Comparison of ENCODE assay signal across 1 cellular context in the genomic region with DNA sequence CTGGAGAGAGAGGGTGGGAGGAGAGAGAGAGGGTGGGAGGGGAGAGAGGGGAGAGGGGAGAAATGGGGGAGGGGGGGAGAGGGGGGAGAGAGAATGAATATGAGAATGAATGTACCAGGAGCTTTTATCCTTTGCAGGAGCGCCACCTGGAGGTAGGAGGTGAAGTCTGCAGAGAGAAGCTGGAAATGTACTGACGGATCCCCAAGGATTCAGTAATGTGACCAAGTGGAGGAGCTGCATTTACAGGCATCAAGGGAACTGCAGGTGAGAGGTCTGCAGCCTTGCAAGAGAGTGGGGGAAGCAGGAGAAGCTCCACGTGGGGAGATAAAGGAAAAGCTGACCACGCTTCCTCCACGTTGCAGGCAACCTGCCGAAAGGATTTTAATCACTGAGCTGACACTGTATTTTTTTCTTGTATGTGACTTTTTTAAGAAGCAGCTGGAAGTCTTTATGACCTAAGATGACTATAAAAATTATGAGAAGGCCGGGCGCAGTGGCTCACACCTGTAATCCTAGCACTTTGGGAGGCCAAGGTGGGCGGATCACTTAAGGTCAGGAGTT.
A peak's percentile ranks its signal among the peaks of the same experiment; 100 is the strongest.
TF ChIP-seq lines count a peak whose summit lies in the region.

No MANE protein-coding gene starts in this region.

TF ChIP-seq in HepG2, 621 proteins besides CTCF, POLR2A, EP300 and RAD21:
- peak; percentile 65 for TF ChIP-seq SMC3 (IDR thresholded peaks at IDR 0.05; ENCODE audit: low read length)
- TF ChIP-seq REL (CRISPR knock-in tag; conservative IDR thresholded peaks at IDR 0.05): no peak
- TF ChIP-seq HNRNPK (IDR thresholded peaks at IDR 0.05; ENCODE audit: low read depth, low read length, poor library complexity, severe bottlenecking): peak; percentile 50
- no peak for TF ChIP-seq ZNF879 (CRISPR knock-in tag; IDR thresholded peaks at IDR 0.05)
- TF ChIP-seq ZNF496 (CRISPR knock-in tag; IDR thresholded peaks at IDR 0.05; ENCODE audit: insufficient replicate concordance): no peak
- no peak for TF ChIP-seq ZNF292 (CRISPR knock-in tag; IDR thresholded peaks at IDR 0.05; ENCODE audit: borderline replicate concordance, low read depth)
- no peak for TF ChIP-seq ZNF101 (CRISPR knock-in tag; IDR thresholded peaks at IDR 0.05; ENCODE audit: borderline replicate concordance, low read depth)
- TF ChIP-seq KLF9 (CRISPR knock-in tag; IDR thresholded peaks at IDR 0.05; ENCODE audit: low read depth): no peak
- no peak for TF ChIP-seq ZNF549 (CRISPR knock-in tag; IDR thresholded peaks at IDR 0.05)
- TF ChIP-seq, protein P1, sequence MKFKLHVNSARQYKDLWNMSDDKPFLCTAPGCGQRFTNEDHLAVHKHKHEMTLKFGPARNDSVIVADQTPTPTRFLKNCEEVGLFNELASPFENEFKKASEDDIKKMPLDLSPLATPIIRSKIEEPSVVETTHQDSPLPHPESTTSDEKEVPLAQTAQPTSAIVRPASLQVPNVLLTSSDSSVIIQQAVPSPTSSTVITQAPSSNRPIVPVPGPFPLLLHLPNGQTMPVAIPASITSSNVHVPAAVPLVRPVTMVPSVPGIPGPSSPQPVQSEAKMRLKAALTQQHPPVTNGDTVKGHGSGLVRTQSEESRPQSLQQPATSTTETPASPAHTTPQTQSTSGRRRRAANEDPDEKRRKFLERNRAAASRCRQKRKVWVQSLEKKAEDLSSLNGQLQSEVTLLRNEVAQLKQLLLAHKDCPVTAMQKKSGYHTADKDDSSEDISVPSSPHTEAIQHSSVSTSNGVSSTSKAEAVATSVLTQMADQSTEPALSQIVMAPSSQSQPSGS (CRISPR knock-in tag; IDR thresholded peaks at IDR 0.05): no peak
- no peak for TF ChIP-seq ZBTB42 (CRISPR knock-in tag; IDR thresholded peaks at IDR 0.05)
- no peak for TF ChIP-seq ZNF331 (CRISPR knock-in tag; IDR thresholded peaks at IDR 0.05)
- TF ChIP-seq ZNF720 (CRISPR knock-in tag; IDR thresholded peaks at IDR 0.05): no peak
- TF ChIP-seq HES4 (CRISPR knock-in tag; IDR thresholded peaks at IDR 0.05; ENCODE audit: borderline replicate concordance): no peak
- TF ChIP-seq STAT5B (CRISPR knock-in tag; IDR thresholded peaks at IDR 0.05): no peak
- TF ChIP-seq STAG1 (CRISPR knock-in tag; IDR thresholded peaks at IDR 0.05): peak; percentile 66
- TF ChIP-seq MTERF4 (CRISPR knock-in tag; IDR thresholded peaks at IDR 0.05): no peak
- no peak for TF ChIP-seq CREM (IDR thresholded peaks at IDR 0.05)
- no peak for TF ChIP-seq CREM (CRISPR knock-in tag; IDR thresholded peaks at IDR 0.05)
- peak; percentile 91 for TF ChIP-seq PCBP2 (optimal IDR thresholded peaks at IDR 0.05; ENCODE audit: low read depth, low read length, poor library complexity, severe bottlenecking)
- TF ChIP-seq TEAD3 (CRISPR knock-in tag; optimal IDR thresholded peaks at IDR 0.05; ENCODE audit: borderline replicate concordance): peak; percentile 23
- TF ChIP-seq XRCC5 (optimal IDR thresholded peaks at IDR 0.05; ENCODE audit: low read length): peak; percentile 19
- TF ChIP-seq POGZ (CRISPR knock-in tag; IDR thresholded peaks at IDR 0.05): no peak
- TF ChIP-seq, protein P2, sequence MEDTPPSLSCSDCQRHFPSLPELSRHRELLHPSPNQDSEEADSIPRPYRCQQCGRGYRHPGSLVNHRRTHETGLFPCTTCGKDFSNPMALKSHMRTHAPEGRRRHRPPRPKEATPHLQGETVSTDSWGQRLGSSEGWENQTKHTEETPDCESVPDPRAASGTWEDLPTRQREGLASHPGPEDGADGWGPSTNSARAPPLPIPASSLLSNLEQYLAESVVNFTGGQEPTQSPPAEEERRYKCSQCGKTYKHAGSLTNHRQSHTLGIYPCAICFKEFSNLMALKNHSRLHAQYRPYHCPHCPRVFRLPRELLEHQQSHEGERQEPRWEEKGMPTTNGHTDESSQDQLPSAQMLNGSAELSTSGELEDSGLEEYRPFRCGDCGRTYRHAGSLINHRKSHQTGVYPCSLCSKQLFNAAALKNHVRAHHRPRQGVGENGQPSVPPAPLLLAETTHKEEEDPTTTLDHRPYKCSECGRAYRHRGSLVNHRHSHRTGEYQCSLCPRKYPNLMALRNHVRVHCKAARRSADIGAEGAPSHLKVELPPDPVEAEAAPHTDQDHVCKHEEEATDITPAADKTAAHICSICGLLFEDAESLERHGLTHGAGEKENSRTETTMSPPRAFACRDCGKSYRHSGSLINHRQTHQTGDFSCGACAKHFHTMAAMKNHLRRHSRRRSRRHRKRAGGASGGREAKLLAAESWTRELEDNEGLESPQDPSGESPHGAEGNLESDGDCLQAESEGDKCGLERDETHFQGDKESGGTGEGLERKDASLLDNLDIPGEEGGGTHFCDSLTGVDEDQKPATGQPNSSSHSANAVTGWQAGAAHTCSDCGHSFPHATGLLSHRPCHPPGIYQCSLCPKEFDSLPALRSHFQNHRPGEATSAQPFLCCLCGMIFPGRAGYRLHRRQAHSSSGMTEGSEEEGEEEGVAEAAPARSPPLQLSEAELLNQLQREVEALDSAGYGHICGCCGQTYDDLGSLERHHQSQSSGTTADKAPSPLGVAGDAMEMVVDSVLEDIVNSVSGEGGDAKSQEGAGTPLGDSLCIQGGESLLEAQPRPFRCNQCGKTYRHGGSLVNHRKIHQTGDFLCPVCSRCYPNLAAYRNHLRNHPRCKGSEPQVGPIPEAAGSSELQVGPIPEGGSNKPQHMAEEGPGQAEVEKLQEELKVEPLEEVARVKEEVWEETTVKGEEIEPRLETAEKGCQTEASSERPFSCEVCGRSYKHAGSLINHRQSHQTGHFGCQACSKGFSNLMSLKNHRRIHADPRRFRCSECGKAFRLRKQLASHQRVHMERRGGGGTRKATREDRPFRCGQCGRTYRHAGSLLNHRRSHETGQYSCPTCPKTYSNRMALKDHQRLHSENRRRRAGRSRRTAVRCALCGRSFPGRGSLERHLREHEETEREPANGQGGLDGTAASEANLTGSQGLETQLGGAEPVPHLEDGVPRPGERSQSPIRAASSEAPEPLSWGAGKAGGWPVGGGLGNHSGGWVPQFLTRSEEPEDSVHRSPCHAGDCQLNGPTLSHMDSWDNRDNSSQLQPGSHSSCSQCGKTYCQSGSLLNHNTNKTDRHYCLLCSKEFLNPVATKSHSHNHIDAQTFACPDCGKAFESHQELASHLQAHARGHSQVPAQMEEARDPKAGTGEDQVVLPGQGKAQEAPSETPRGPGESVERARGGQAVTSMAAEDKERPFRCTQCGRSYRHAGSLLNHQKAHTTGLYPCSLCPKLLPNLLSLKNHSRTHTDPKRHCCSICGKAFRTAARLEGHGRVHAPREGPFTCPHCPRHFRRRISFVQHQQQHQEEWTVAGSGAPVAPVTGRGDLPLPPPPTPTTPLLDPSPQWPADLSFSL (CRISPR knock-in tag; IDR thresholded peaks at IDR 0.05): no peak
- no peak for TF ChIP-seq ZNF329 (CRISPR knock-in tag; IDR thresholded peaks at IDR 0.05; ENCODE audit: low read depth)
TF ChIP-seq in HepG2: peak in this region for 6.
